8 cellular contexts compared by ENCODE assay signal in genomic region chr10:62082729-62083412, GRCh38.
DNase-seq lines count a peak whose midpoint lies in the region; ATAC-seq and TF ChIP-seq lines count a peak whose summit lies in the region.

No MANE protein-coding gene starts in this region.

- no peak overlapping the region for H2AFZ ChIP-seq in fibroblast of lung (ENCODE audit: low read length)
- H2AFZ ChIP-seq in parathyroid adenoma, result no peak overlapping the region

- POLR2A ChIA-PET in activated CD4-positive, alpha-beta T cell treated with anti-CD3 and anti-CD28 coated beads, Interleukin-2, amount 10 ng/mL, durations not matched to agents 7 days and 5 days (lab: Charles Lee), result interaction anchor here (0.6 kb wide), 2 partner anchors 14 to 603 kb away, joined by 3 read pairs; no protein-coding TSS in a partner anchor

- peaks cover 14% of the 10 kb centered on the region for H3K9me3 Mint-ChIP-seq in activated CD4-positive, alpha-beta T cell treated with anti-CD3 and anti-CD28 coated beads, Interleukin-2, amount 10 ng/mL, durations not matched to agents 7 days and 5 days

- CTCF ChIA-PET in activated CD4-positive, alpha-beta T cell treated with anti-CD3 and anti-CD28 coated beads, Interleukin-2, amount 10 ng/mL, durations not matched to agents 7 days and 5 days (lab: Charles Lee), result interaction anchor here (0.7 to 1.5 kb wide), 6 partner anchors 9 to 162 kb away, joined by 3 to 4 read pairs (median 3); no protein-coding TSS in a partner anchor

- H3K9ac ChIP-seq in fibroblast of lung (ENCODE audit: insufficient read depth, low read length) (no peak overlapping the region), parathyroid adenoma (no peak overlapping the region)

- peaks cover 80% of the 10 kb centered on the region for H3K36me3 Mint-ChIP-seq in activated CD4-positive, alpha-beta T cell treated with anti-CD3 and anti-CD28 coated beads, Interleukin-2, amount 10 ng/mL, durations not matched to agents 7 days and 5 days (ENCODE audit: low read depth)

- ATAC-seq in activated CD4-positive, CD25-positive, alpha-beta regulatory T cell treated with anti-CD3 and anti-CD28 coated beads, Interleukin-2, amount 50 U/mL, for 24 hours, result peak; percentile 67 to 73
- ATAC-seq in HG03280 (IDR thresholded peaks at IDR 0.05; ENCODE audit: unreplicated experiment), result peak; percentile 53

- TF ChIP-seq CTCF in fibroblast of lung (conservative IDR thresholded peaks at IDR 0.05 in 1 of 2, IDR thresholded peaks at IDR 0.05 in 1 of 2; ENCODE audit: low read depth in 1 of 2, low read length in 2 of 2) (no peak), parathyroid adenoma (IDR thresholded peaks at IDR 0.05) (no peak), WERI-Rb-1 (IDR thresholded peaks at IDR 0.05; ENCODE audit: low read depth, low read length) (no peak)

- H3K36me3 ChIP-seq in fibroblast of lung (ENCODE audit: control insufficient read depth, insufficient read depth, low read length) (peaks cover 5% of the 10 kb centered on the region), parathyroid adenoma (ENCODE audit: control insufficient read depth, insufficient read depth, low read length) (no peaks in the 10 kb centered on the region), WERI-Rb-1 (no peaks in the 10 kb centered on the region)

- H3K4me3 ChIP-seq in fibroblast of lung (replicated peaks in 1 of 4; ENCODE audit: control extremely low read depth in 1 of 4, insufficient read depth in 1 of 4, low read depth in 3 of 4, low read length in 4 of 4), result peak overlapping the region in 1 of 4 experiments; percentile 14
- no peak overlapping the region for H3K4me3 ChIP-seq in parathyroid adenoma (ENCODE audit: low read depth, low read length)
- H3K4me3 ChIP-seq in WERI-Rb-1 (ENCODE audit: low read depth, low read length), result no peak overlapping the region

- peak overlapping the region; percentile 80 for H3K27ac ChIP-seq in fibroblast of lung (ENCODE audit: insufficient read depth, low read length)
- H3K27ac ChIP-seq in parathyroid adenoma, result peak overlapping the region; percentile 31
- H3K27ac ChIP-seq in WERI-Rb-1, result no peak overlapping the region

- H3K27me3 ChIP-seq in fibroblast of lung (ENCODE audit: control insufficient read depth, insufficient read depth, low read length) (no peaks in the 10 kb centered on the region), parathyroid adenoma (ENCODE audit: control insufficient read depth, insufficient read depth, low read length) (no peaks in the 10 kb centered on the region), WERI-Rb-1 (ENCODE audit: insufficient read depth, low read depth, severe bottlenecking) (no peaks in the 10 kb centered on the region)

- H3K4me2 ChIP-seq in fibroblast of lung (ENCODE audit: extremely low read depth, insufficient read depth, low read length) (peak overlapping the region; percentile 6), parathyroid adenoma (ENCODE audit: low read length) (peak overlapping the region; percentile 36)

- no peaks in the 10 kb centered on the region for H4K20me1 ChIP-seq in fibroblast of lung (ENCODE audit: control insufficient read depth, extremely low read depth, insufficient read depth, low read length)

- no peaks in the 10 kb centered on the region for H3K27me3 Mint-ChIP-seq in activated CD4-positive, alpha-beta T cell treated with anti-CD3 and anti-CD28 coated beads, Interleukin-2, amount 10 ng/mL, durations not matched to agents 7 days and 5 days

- peaks cover 77% of the 10 kb centered on the region for H3K4me1 Mint-ChIP-seq in activated CD4-positive, alpha-beta T cell treated with anti-CD3 and anti-CD28 coated beads, Interleukin-2, amount 10 ng/mL, durations not matched to agents 7 days and 5 days

- H3K79me2 ChIP-seq in fibroblast of lung (ENCODE audit: control insufficient read depth, insufficient read depth, low read length) (peaks cover 60% of the 10 kb centered on the region), parathyroid adenoma (no peaks in the 10 kb centered on the region)

- peaks cover 34% of the 10 kb centered on the region for H3K4me1 ChIP-seq in fibroblast of lung (ENCODE audit: control insufficient read depth, extremely low read depth, insufficient read depth, low read length)
- peaks cover 10% of the 10 kb centered on the region for H3K4me1 ChIP-seq in parathyroid adenoma

- H3K4me3 Mint-ChIP-seq in activated CD4-positive, alpha-beta T cell treated with anti-CD3 and anti-CD28 coated beads, Interleukin-2, amount 10 ng/mL, durations not matched to agents 7 days and 5 days, result peak overlapping the region; percentile 59

- no peak for DNase-seq in activated CD4-positive, CD25-positive, alpha-beta regulatory T cell treated with anti-CD3 and anti-CD28 coated beads, Interleukin-2, amount 50 U/mL, for 72 hours
- peak; percentile 67 for DNase-seq in activated CD4-positive, alpha-beta T cell treated with anti-CD3 and anti-CD28 coated beads, Interleukin-2, amount 10 ng/mL, durations not matched to agents 7 days and 5 days
- DNase-seq in fibroblast of lung (ENCODE audit: low read depth in 2 of 2) (peak; percentile 75 to 80), WERI-Rb-1 (no peak), hepatic stellate cell (ENCODE audit: low spot score) (no peak)

- H3K9me3 ChIP-seq in fibroblast of lung (ENCODE audit: control insufficient read depth, insufficient read depth, low read depth, low read length) (no peaks in the 10 kb centered on the region), parathyroid adenoma (ENCODE audit: control insufficient read depth, low read length) (no peaks in the 10 kb centered on the region), WERI-Rb-1 (ENCODE audit: severe bottlenecking) (no peaks in the 10 kb centered on the region)

- peak overlapping the region; percentile 90 for H3K27ac Mint-ChIP-seq in activated CD4-positive, alpha-beta T cell treated with anti-CD3 and anti-CD28 coated beads, Interleukin-2, amount 10 ng/mL, durations not matched to agents 7 days and 5 days

Comparison
In these comparisons a context has a peak if more than half of its experiments do, and no peak if none do; other contexts are left out.
1. DNase-seq: peak in activated CD4-positive, alpha-beta T cell treated with anti-CD3 and anti-CD28 coated beads, Interleukin-2, amount 10 ng/mL, durations not matched to agents 7 days and 5 days (single experiment) and fibroblast of lung (2 of 2); none in activated CD4-positive, CD25-positive, alpha-beta regulatory T cell treated with anti-CD3 and anti-CD28 coated beads, Interleukin-2, amount 50 U/mL, for 72 hours (single experiment), WERI-Rb-1 (single experiment) and hepatic stellate cell (single experiment).